Comparison of ENCODE assay signal across 8 cellular contexts in the genomic region with DNA sequence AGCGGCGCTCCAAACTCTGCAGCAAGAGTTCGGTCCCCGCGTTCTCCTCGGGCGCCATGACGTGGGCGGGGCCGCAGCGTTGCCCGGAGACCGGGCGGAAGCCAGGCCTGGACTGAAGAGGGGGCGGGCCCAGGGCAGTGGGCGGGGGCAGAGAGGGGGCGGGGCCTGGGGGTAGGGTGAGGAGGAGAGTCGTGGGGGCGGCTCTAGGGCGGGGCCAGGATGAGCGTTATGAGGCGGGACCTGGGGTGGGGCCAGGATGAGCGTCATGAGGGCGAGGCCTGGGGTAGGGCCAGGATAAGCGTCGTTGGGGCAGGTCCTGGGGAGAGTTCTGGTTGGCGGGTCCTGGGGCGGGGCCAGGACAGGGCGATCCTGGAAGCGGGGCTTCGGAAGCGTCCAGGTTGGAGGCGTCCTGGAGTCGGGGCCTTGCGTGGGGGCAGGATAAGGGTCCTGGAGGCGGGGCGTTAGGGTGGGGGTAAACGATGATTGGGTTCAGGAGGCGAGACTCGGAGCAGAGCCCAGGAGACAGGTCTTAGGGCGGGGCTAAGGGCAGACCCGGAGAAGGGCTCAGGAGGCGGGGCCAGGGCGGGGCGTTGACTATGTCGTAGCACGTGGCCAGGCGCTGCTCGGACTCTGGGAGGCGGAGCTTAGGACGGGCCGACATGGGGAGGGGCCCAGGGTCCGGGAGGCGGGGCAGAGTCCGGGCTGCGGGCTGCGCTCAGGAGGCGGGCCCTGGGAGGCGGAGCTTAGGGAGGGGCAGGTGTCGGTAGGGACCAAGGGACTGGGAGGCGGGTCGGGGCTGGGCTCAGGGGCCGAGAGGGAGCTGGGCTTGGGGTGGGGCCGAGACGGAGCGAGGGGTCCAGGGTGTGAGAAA.
DNase-seq lines count a peak whose midpoint lies in the region; ATAC-seq and TF ChIP-seq lines count a peak whose summit lies in the region.
"Not testable (repeated sequence)": the region's sequence is repeated elsewhere in the genome, so short reads cannot be mapped to it uniquely, and the experiment has no call there.

No MANE protein-coding gene starts in this region.

- peak; percentile 92 to 94 for ATAC-seq in naive thymus-derived CD8-positive, alpha-beta T cell
- peak; percentile 99 for ATAC-seq in stimulated activated effector memory CD8-positive, alpha-beta T cell treated with anti-CD3 and anti-CD28 coated beads, Interleukin-12 subunit alpha, Interleukin-12 subunit beta, amount 100 ng/mL, for 72 hours

- H3K36me3 ChIP-seq in MM.1S (replicated peaks; ENCODE audit: insufficient read depth, low read length): not testable (repeated sequence)

- peaks cover 5 to 13% (median 8%) of the 10 kb centered on the region in 4 donors for H3K4me1 Mint-ChIP-seq in naive thymus-derived CD8-positive, alpha-beta T cell
- peaks cover 18% of the 10 kb centered on the region for H3K4me1 Mint-ChIP-seq in stimulated activated effector memory CD8-positive, alpha-beta T cell treated with anti-CD3 and anti-CD28 coated beads, Interleukin-12 subunit alpha, Interleukin-12 subunit beta, amount 100 ng/mL, for 72 hours

- peak overlapping the region; percentile 77 for H2AFZ ChIP-seq in MM.1S (ENCODE audit: low read length)

- H3K9me3 Mint-ChIP-seq in naive thymus-derived CD8-positive, alpha-beta T cell; stimulated activated effector memory CD8-positive, alpha-beta T cell treated with anti-CD3 and anti-CD28 coated beads, Interleukin-12 subunit alpha, Interleukin-12 subunit beta, amount 100 ng/mL, for 72 hours: not testable (repeated sequence)

- H3K79me2 ChIP-seq in MM.1S (ENCODE audit: low read length): not testable (repeated sequence)

- H4K20me1 ChIP-seq in MM.1S (ENCODE audit: insufficient read depth, low read length): not testable (repeated sequence)

- peak overlapping the region; percentile 49 to 100 (median 98) for H3K27ac Mint-ChIP-seq in naive thymus-derived CD8-positive, alpha-beta T cell
- peak overlapping the region; percentile 91 for H3K27ac Mint-ChIP-seq in stimulated activated effector memory CD8-positive, alpha-beta T cell treated with anti-CD3 and anti-CD28 coated beads, Interleukin-12 subunit alpha, Interleukin-12 subunit beta, amount 100 ng/mL, for 72 hours

- H3K4me3 Mint-ChIP-seq in naive thymus-derived CD8-positive, alpha-beta T cell: peak overlapping the region; percentile 88 to 97 (median 94)
- H3K4me3 Mint-ChIP-seq in stimulated activated effector memory CD8-positive, alpha-beta T cell treated with anti-CD3 and anti-CD28 coated beads, Interleukin-12 subunit alpha, Interleukin-12 subunit beta, amount 100 ng/mL, for 72 hours: peak overlapping the region; percentile 77

- peak overlapping the region; percentile 81; the same call in 1 of the 2 replicates for H3K4me2 ChIP-seq in MM.1S (ENCODE audit: low read depth, low read length)

- H3K27me3 ChIP-seq in MM.1S (replicated peaks; ENCODE audit: insufficient read depth, low read length): not testable (repeated sequence)

- DNase-seq in DMS53 treated with DMSO at 0.1 percent for 48 hours (lab: John Stamatoyannopoulos, UW; ENCODE audit: unreplicated experiment) (peak; percentile 98), H4 (ENCODE audit: low spot score) (peak; percentile 93), MM.1S (peak; percentile 94), SHP77 (lab: John Stamatoyannopoulos, UW) (peak; percentile 96), fibroblast of peridontal ligament (ENCODE audit: extremely low read depth) (peak; percentile 95)
- DNase-seq in activated effector memory CD4-positive, alpha-beta T cell treated with Interleukin-2 at 50 U/mL for 16 hours: peak; percentile 99
- DNase-seq in naive thymus-derived CD8-positive, alpha-beta T cell: peak; percentile 95 to 99 (median 97)
- peak; percentile 96 to 99 for DNase-seq in stimulated activated effector memory CD8-positive, alpha-beta T cell treated with anti-CD3 and anti-CD28 coated beads, Interleukin-12 subunit alpha, Interleukin-12 subunit beta, amount 100 ng/mL, for 72 hours (ENCODE audit: low spot score in 2 of 2)

- POLR2A ChIA-PET in naive thymus-derived CD8-positive, alpha-beta T cell (lab: Charles Lee): interaction anchor here (0.6 to 0.7 kb wide), 2 partner anchors 173 to 294 kb away, joined by 3 read pairs; no protein-coding TSS in a partner anchor

- H3K9ac ChIP-seq in MM.1S (ENCODE audit: low read length): peak overlapping the region; percentile 87

- H3K9me2 ChIP-seq in MM.1S (replicated peaks; ENCODE audit: insufficient read depth, low read length): not testable (repeated sequence)

- peaks cover 22% of the 10 kb centered on the region for H3K4me1 ChIP-seq in MM.1S (ENCODE audit: low read length)

- not testable (repeated sequence) for TF ChIP-seq CTCF in MM.1S (IDR thresholded peaks at IDR 0.05; ENCODE audit: low read length)

- not testable (repeated sequence) for H3K9me3 ChIP-seq in MM.1S (replicated peaks; ENCODE audit: insufficient read depth, low read length)

- not testable (repeated sequence) for H3K36me3 Mint-ChIP-seq in naive thymus-derived CD8-positive, alpha-beta T cell; stimulated activated effector memory CD8-positive, alpha-beta T cell treated with anti-CD3 and anti-CD28 coated beads, Interleukin-12 subunit alpha, Interleukin-12 subunit beta, amount 100 ng/mL, for 72 hours

- not testable (repeated sequence) for H3K27me3 Mint-ChIP-seq in naive thymus-derived CD8-positive, alpha-beta T cell

- peak overlapping the region; percentile 71 for H3K4me3 ChIP-seq in MM.1S (ENCODE audit: low read length)

- H3F3A ChIP-seq in MM.1S (ENCODE audit: insufficient read depth, low read length): peaks cover 21% of the 10 kb centered on the region

- H3K27ac ChIP-seq in MM.1S (ENCODE audit: low read length): peak overlapping the region; percentile 88

Comparison
In these comparisons a context has a peak if more than half of its experiments do, and no peak if none do; other contexts are left out.
1. Peak in every context shown above with its lines: DNase-seq, ATAC-seq, H3K4me3 ChIP-seq and H3K27ac ChIP-seq.